ENCODE assay signal across 9 cellular contexts in genomic region chr2:61425605-61426155, GRCh38. TPM values are rescaled to one million over a fixed set of nuclear protein-coding genes. Genes with fewer than 3 reads are reported as not detected.
DNase-seq lines count a peak whose midpoint lies in the region; ATAC-seq and TF ChIP-seq lines count a peak whose summit lies in the region.
"Had no signal": no experiment of that assay in that cellular context is flagged by ENCODE, and none has a peak within 500 bp of the region (broad histone marks: within the 10 kb centered on the region; RNA-seq: fewer than 3 reads in every experiment).

No MANE protein-coding gene starts in this region.

- H3K9me2 ChIP-seq in OCI-LY7 (ENCODE audit: insufficient read depth, low read length) = no peaks in the 10 kb centered on the region

- H3K79me2 ChIP-seq in OCI-LY7 (ENCODE audit: insufficient read depth, low read depth, low read length) = peaks cover 94% of the 10 kb centered on the region

- H4K20me1 ChIP-seq in OCI-LY7 (ENCODE audit: insufficient read depth, low read length) = no peaks in the 10 kb centered on the region

- TF ChIP-seq CTCF in OCI-LY7 (conservative IDR thresholded peaks at IDR 0.05; ENCODE audit: low read length) = no peak
- TF ChIP-seq CTCF in mucosa of descending colon (IDR thresholded peaks at IDR 0.05) = no peak

- TSS peak; percentile 92 for BruUV-seq in OCI-LY7 (replicated peaks; lab: Mats Ljungman, UMichigan)

- peak overlapping the region; percentile 80 for H3K4me2 ChIP-seq in OCI-LY7 (ENCODE audit: low read length)
- H3K4me2 ChIP-seq: hepatocyte had no signal

- H3K36me3 ChIP-seq in OCI-LY7 (ENCODE audit: insufficient read depth, low read length) (peaks cover 40% of the 10 kb centered on the region), mucosa of descending colon (ENCODE audit: low read depth) (no peaks in the 10 kb centered on the region)

- DNase-seq in OCI-LY7 (ENCODE audit: low spot score) = no peak
- no peak for DNase-seq in mucosa of descending colon
- no peak for DNase-seq in SK-N-DZ (ENCODE audit: low spot score)
- DNase-seq in substantia nigra (lab: John Stamatoyannopoulos, UW) = no peak
- no peak for DNase-seq in activated effector memory CD4-positive, alpha-beta T cell treated with Interleukin-2 at 50 U/mL for 16 hours
- no peak for DNase-seq in germinal center (ENCODE audit: low spot score)

- H3K27ac ChIP-seq in OCI-LY7 (ENCODE audit: low read depth, low read length, poor library complexity, severe bottlenecking) (peak overlapping the region; percentile 98), substantia nigra (ENCODE audit: low read depth, low read length, poor library complexity, severe bottlenecking) (no peak overlapping the region)
- H3K27ac ChIP-seq: hepatocyte had no signal

- POLR2A ChIA-PET in OCI-LY7 (lab: Charles Lee) = interaction anchor here (0.6 to 5.3 kb wide), 13 partner anchors 9 to 1084 kb away, joined by 3 to 40 read pairs (median 4); no protein-coding TSS in a partner anchor

- H3K4me3 ChIP-seq in OCI-LY7 (ENCODE audit: low read depth, low read length, poor library complexity, severe bottlenecking) = peak overlapping the region; percentile 57
- H3K4me3 ChIP-seq in mucosa of descending colon = no peak overlapping the region
- H3K4me3 ChIP-seq: hepatocyte had no signal

- intact Hi-C loops in OCI-LY7 (cut with micrococcal nuclease; ENCODE audit: unreplicated experiment) = loop anchor here (1.0 to 10.0 kb wide), 3 partner anchors 16 to 541 kb away; partner anchors contain the start of genes REL and USP34
- intact Hi-C loops in mucosa of descending colon (cut with DNase I, micrococcal nuclease) = no loop called here

- no peak overlapping the region for H2AFZ ChIP-seq in OCI-LY7 (ENCODE audit: low read length)
- H2AFZ ChIP-seq: hepatocyte had no signal

- peak; percentile 13 for ATAC-seq in GM18498 (IDR thresholded peaks at IDR 0.05; ENCODE audit: unreplicated experiment)
- ATAC-seq in GM21825 (IDR thresholded peaks at IDR 0.05; ENCODE audit: unreplicated experiment) = peak; percentile 16
- ATAC-seq in mucosa of descending colon = peak; percentile 7

- CTCF ChIA-PET in OCI-LY7 (lab: Charles Lee; ENCODE audit: unreplicated experiment) = interaction anchor here (1.0 to 1.6 kb wide), 3 partner anchors 11 to 16 kb away, joined by 4 to 9 read pairs (median 4); no protein-coding TSS in a partner anchor

- H3K4me1 ChIP-seq in OCI-LY7 (ENCODE audit: insufficient read depth, low read length, poor library complexity, severe bottlenecking) (peaks cover 87% of the 10 kb centered on the region), mucosa of descending colon (ENCODE audit: low read depth) (peaks cover 10% of the 10 kb centered on the region)

- no peaks in the 10 kb centered on the region; the same call in 1 of the 2 replicates for H3K9me3 ChIP-seq in OCI-LY7 (ENCODE audit: low read length)
- no peaks in the 10 kb centered on the region for H3K9me3 ChIP-seq in mucosa of descending colon

RNA-seq across cellular contexts. Expression of gene USP34, which starts 45.2 kb away (rescaled TPM):
- total RNA-seq in OCI-LY7 (2014; rRNA removed; shearing (Covaris generic)) = 147 and 192 TPM in 2 replicates
- 340 and 344 TPM in 2 replicates for total RNA-seq in OCI-LY7 (2022)
- total RNA-seq in mucosa of descending colon = 100 to 1,000 TPM in 1 of 3 donors, 10 to 100 TPM in 2; 67.9 to 132 (median 88.4) TPM
- 34.7 and 38.8 TPM in 2 replicates for polyA plus RNA-seq in SK-N-DZ (2014; cell fraction: cytosol; rRNA removed)
- polyA plus RNA-seq in SK-N-DZ (2014; cell fraction: nucleus; rRNA removed) = 47.7 and 71.7 TPM in 2 replicates
